In genomic region chr11:47714554-47715081, GRCh38 we compare ENCODE assay signal across 8 cellular contexts. TPM values are rescaled to one million over a fixed set of nuclear protein-coding genes. Genes with fewer than 3 reads are reported as not detected.
DNase-seq lines count a peak whose midpoint lies in the region; ATAC-seq and TF ChIP-seq lines count a peak whose summit lies in the region.

No MANE protein-coding gene starts in this region.

- no peaks in the 10 kb centered on the region for H3K27me3 ChIP-seq in CD8-positive, alpha-beta memory T cell (ENCODE audit: insufficient read depth, low read length, poor library complexity, severe bottlenecking)
- no peaks in the 10 kb centered on the region for H3K27me3 ChIP-seq in Peyer's patch
- H3K27me3 ChIP-seq in right lobe of liver: no peaks in the 10 kb centered on the region
- H3K27me3 ChIP-seq in transverse colon: no peaks in the 10 kb centered on the region

- peak overlapping the region; percentile 90 for H3K27ac ChIP-seq in CD8-positive, alpha-beta memory T cell (ENCODE audit: low read depth, low read length)
- H3K27ac ChIP-seq in Peyer's patch: peak overlapping the region; percentile 64 to 87 (median 78)
- H3K27ac ChIP-seq in right lobe of liver: peak overlapping the region; percentile 25 to 77 (median 73)
- H3K27ac ChIP-seq in transverse colon: peak overlapping the region; percentile 82 to 92 (median 85)

- H3K27ac Mint-ChIP-seq in CD8-positive, alpha-beta memory T cell: peak overlapping the region; percentile 96 to 100 (median 98)
- peak overlapping the region; percentile 61 for H3K27ac Mint-ChIP-seq in chondrocyte (ENCODE audit: unreplicated experiment)

- intact Hi-C loops in right lobe of liver (cut with DNase I) (loop anchor here in 1 of 2 donors (10.0 kb wide), 1 partner anchor 60 kb away; no protein-coding TSS in a partner anchor), transverse colon (cut with DNase I; ENCODE audit: low total_unique reads) (loop anchor here (5.0 kb wide), 1 partner anchor 137 kb away; the partner anchor contains the start of genes KBTBD4 and NDUFS3)

- in situ Hi-C loops in transverse colon (cut with MboI; ENCODE audit: low pct_ligation_motif_present in 1 of 4, low pct_unique_long_range_greater_than_20kb in 1 of 4, low sequenced_read_pairs in 3 of 4): loop anchor here in 1 of 4 donors (10.0 kb wide), 1 partner anchor 70 kb away; the partner anchor contains the start of gene MTCH2

- peak overlapping the region; percentile 95 to 100 (median 98) for H3K4me3 Mint-ChIP-seq in CD8-positive, alpha-beta memory T cell
- H3K4me3 Mint-ChIP-seq in chondrocyte (ENCODE audit: unreplicated experiment): peak overlapping the region; percentile 87

- DNase-seq in CD8-positive, alpha-beta memory T cell: peak in 2 of 5 donors; percentile 1 to 5
- DNase-seq in Peyer's patch (peak in 2 of 3 donors; percentile 21 to 62), chondrocyte (ENCODE audit: low spot score) (no peak), right lobe of liver (peak in 1 of 3 donors; percentile 58), transverse colon (peak; percentile 18), NCI-H1930 (lab: John Stamatoyannopoulos, UW) (no peak), SW 1271 (lab: John Stamatoyannopoulos, UW) (no peak)

- no peaks in the 10 kb centered on the region for H3K9me3 ChIP-seq in CD8-positive, alpha-beta memory T cell (ENCODE audit: low read length)
- H3K9me3 ChIP-seq in Peyer's patch (no peaks in the 10 kb centered on the region), right lobe of liver (no peaks in the 10 kb centered on the region), transverse colon (no peaks in the 10 kb centered on the region)

- POLR2A ChIA-PET in CD8-positive, alpha-beta memory T cell (lab: Charles Lee): interaction anchor here (0.9 to 3.2 kb wide), 3 partner anchors 52 to 161 kb away, joined by 4 to 24 read pairs (median 4); partner anchors contain the start of genes CELF1, FNBP4, KBTBD4 and NDUFS3

- no peak for TF ChIP-seq EP300 in transverse colon (IDR thresholded peaks at IDR 0.05; ENCODE audit: low read depth)

- H3K36me3 ChIP-seq in CD8-positive, alpha-beta memory T cell (ENCODE audit: insufficient read depth, low read length): peaks cover 11% of the 10 kb centered on the region
- H3K36me3 ChIP-seq in Peyer's patch (peaks cover 0 to 26% (median 6%) of the 10 kb centered on the region in 3 donors), right lobe of liver (peaks cover 0 to 28% (median 16%) of the 10 kb centered on the region in 4 donors), transverse colon (peaks cover 0 to 22% (median 6%) of the 10 kb centered on the region in 4 donors)

- H3K4me1 ChIP-seq in CD8-positive, alpha-beta memory T cell (ENCODE audit: insufficient read depth, low read length): peaks cover 15% of the 10 kb centered on the region
- H3K4me1 ChIP-seq in Peyer's patch (peaks cover 0 to 6% (median 0%) of the 10 kb centered on the region in 4 donors), right lobe of liver (peaks cover 0 to 24% (median 3%) of the 10 kb centered on the region in 4 donors), transverse colon (peaks cover 0 to 8% (median 5%) of the 10 kb centered on the region in 4 donors)

- H3K36me3 Mint-ChIP-seq in CD8-positive, alpha-beta memory T cell: peaks cover 0 to 36% (median 8%) of the 10 kb centered on the region in 3 donors
- H3K36me3 Mint-ChIP-seq in chondrocyte (ENCODE audit: low read depth): peaks cover 12% of the 10 kb centered on the region

- TF ChIP-seq CTCF in Peyer's patch (IDR thresholded peaks at IDR 0.05) (no peak), chondrocyte (IDR thresholded peaks at IDR 0.05) (no peak), right lobe of liver (IDR thresholded peaks at IDR 0.05) (no peak), transverse colon (IDR thresholded peaks at IDR 0.05) (no peak)

- no peaks in the 10 kb centered on the region for H3K27me3 Mint-ChIP-seq in CD8-positive, alpha-beta memory T cell
- H3K27me3 Mint-ChIP-seq in chondrocyte (ENCODE audit: low read depth): no peaks in the 10 kb centered on the region

- TF ChIP-seq POLR2A in Peyer's patch (IDR thresholded peaks at IDR 0.05) (no peak), right lobe of liver (IDR thresholded peaks at IDR 0.05) (no peak), transverse colon (IDR thresholded peaks at IDR 0.05) (no peak)

- H3K4me1 Mint-ChIP-seq in CD8-positive, alpha-beta memory T cell: peaks cover 17 to 26% (median 24%) of the 10 kb centered on the region in 3 donors
- peaks cover 3% of the 10 kb centered on the region for H3K4me1 Mint-ChIP-seq in chondrocyte (ENCODE audit: low read depth)

- H3K9me3 Mint-ChIP-seq in CD8-positive, alpha-beta memory T cell: no peaks in the 10 kb centered on the region
- no peaks in the 10 kb centered on the region for H3K9me3 Mint-ChIP-seq in chondrocyte (ENCODE audit: low read depth)

- ATAC-seq in HG02588 (IDR thresholded peaks at IDR 0.05; ENCODE audit: unreplicated experiment) (peak; percentile 3), right lobe of liver (peak; percentile 69 to 73 (median 70))

- CTCF ChIA-PET in CD8-positive, alpha-beta memory T cell (lab: Charles Lee): interaction anchor here (1.5 kb wide), 1 partner anchor 14 kb away, joined by 6 read pairs; no protein-coding TSS in a partner anchor

- H3K4me3 ChIP-seq in CD8-positive, alpha-beta memory T cell (ENCODE audit: low read length): peak overlapping the region; percentile 99
- H3K4me3 ChIP-seq in Peyer's patch (peak overlapping the region; percentile 60 to 96 (median 68)), right lobe of liver (peak overlapping the region; percentile 89 to 91 (median 89)), transverse colon (peak overlapping the region; percentile 64 to 91 (median 78))

- 5% methylated on average over 19 of the region's 19 CpGs for WGBS in right lobe of liver (ENCODE audit: insufficient coverage, low coverage, low lambda C conversion rate, missing lambda C conversion rate)
- 21 to 24% methylated on average over 8 to 19 of the region's 19 CpGs for WGBS in transverse colon (ENCODE audit: low coverage in 1 of 2), 2 donors

RNA-seq across cellular contexts. Expression of gene AGBL2, which starts 0.6 kb away (rescaled TPM):
- 1 to 10 TPM; 2.6 to 2.9 TPM for total RNA-seq in CD8-positive, alpha-beta memory T cell
- polyA plus RNA-seq in CD8-positive, alpha-beta memory T cell: 1.0 TPM
- total RNA-seq in Peyer's patch (10 to 100 TPM in 1 of 4 donors, 1 to 10 TPM in 3; 1.7 to 17.4 (median 4.4) TPM), chondrocyte (0.18 to 0.58 TPM (median 0.40 TPM) in 3 replicates), right lobe of liver (1 to 10 TPM in 4 of 6 experiments, under 1 TPM in 2; 0.43 to 5.8 (median 2.1) TPM), transverse colon (10 to 100 TPM in 2 of 4 donors, 1 to 10 TPM in 2; 3.3 to 13.5 (median 8.0) TPM)

RNA-seq across cellular contexts. Expression of gene FNBP4, which starts 52.5 kb away (rescaled TPM):
- total RNA-seq in CD8-positive, alpha-beta memory T cell: 100 to 1,000 TPM; 103 to 110 TPM
- 40.4 TPM for polyA plus RNA-seq in CD8-positive, alpha-beta memory T cell
- 100 to 1,000 TPM; 130 to 691 (median 255) TPM for total RNA-seq in Peyer's patch
- 52.7 to 70.6 TPM (median 56.3 TPM) in 3 replicates for total RNA-seq in chondrocyte
- total RNA-seq in right lobe of liver: 10 to 100 TPM; 20.2 to 43.3 (median 29.9) TPM
- total RNA-seq in transverse colon: 100 to 1,000 TPM in 3 of 4 donors, 10 to 100 TPM in 1; 85.9 to 312 (median 164) TPM

Comparison
In these comparisons a context has a peak if more than half of its experiments do, and no peak if none do; other contexts are left out.
1. DNase-seq: peak in Peyer's patch (2 of 3) and transverse colon (single experiment); none in chondrocyte (single experiment), NCI-H1930 (0 of 2) and SW 1271 (0 of 2).
2. Peak in every context shown above with its lines, with median percentiles within 50 percentile points of each other: H3K27ac ChIP-seq and H3K4me3 ChIP-seq.